Comparison of ENCODE assay signal across 8 cellular contexts in the genomic region with DNA sequence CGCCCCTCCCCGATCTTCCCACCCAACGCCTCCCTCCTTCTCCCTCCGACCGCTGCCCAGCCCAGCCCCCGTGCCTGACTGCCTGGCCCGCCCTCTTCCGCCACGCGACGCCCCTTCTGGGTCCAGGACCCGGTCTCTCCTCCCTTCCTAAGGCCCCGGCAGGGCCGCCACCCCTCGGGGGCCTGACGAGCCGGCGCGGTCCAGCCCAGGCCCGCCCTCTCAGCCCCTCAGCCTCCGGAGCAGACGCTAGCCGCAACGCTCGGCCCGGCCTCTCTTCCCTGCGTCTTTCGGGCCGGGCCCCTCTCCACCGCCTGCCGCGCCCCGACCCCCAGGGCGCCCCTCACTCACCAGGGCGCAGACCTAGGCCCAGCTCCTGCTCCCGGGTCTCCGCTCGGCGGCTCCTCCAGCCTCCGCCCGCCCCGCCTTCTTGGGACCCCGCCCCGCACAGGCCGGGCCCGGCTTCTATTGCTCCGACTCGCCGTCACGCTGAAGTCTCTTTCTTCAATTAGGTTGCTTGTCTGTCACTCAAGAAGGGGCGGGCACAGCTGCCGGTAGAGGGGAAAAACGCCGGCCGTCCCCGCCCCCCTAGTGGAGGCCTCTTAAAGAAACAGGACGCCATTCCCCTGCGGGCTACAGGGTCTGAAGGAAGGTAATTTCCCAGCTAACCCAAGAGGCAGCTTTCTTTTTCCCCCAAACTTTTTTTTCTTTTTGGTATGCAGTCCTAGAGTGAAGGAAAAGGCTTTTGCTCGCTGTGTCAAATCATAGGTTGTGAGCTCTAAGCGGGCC. TPM values are rescaled to one million over a fixed set of nuclear protein-coding genes. Genes with fewer than 3 reads are reported as not detected.
DNase-seq lines count a peak whose midpoint lies in the region; ATAC-seq, FAIRE-seq and TF ChIP-seq lines count a peak whose summit lies in the region.

A gene with protein sequence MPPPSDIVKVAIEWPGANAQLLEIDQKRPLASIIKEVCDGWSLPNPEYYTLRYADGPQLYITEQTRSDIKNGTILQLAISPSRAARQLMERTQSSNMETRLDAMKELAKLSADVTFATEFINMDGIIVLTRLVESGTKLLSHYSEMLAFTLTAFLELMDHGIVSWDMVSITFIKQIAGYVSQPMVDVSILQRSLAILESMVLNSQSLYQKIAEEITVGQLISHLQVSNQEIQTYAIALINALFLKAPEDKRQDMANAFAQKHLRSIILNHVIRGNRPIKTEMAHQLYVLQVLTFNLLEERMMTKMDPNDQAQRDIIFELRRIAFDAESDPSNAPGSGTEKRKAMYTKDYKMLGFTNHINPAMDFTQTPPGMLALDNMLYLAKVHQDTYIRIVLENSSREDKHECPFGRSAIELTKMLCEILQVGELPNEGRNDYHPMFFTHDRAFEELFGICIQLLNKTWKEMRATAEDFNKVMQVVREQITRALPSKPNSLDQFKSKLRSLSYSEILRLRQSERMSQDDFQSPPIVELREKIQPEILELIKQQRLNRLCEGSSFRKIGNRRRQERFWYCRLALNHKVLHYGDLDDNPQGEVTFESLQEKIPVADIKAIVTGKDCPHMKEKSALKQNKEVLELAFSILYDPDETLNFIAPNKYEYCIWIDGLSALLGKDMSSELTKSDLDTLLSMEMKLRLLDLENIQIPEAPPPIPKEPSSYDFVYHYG (minus strand): TSS at position 416 of the 786 bp plus-strand sequence. CDS start 12,133 bp downstream, outside the sequence.

- H3K27me3 ChIP-seq in HUES64 (ENCODE audit: insufficient read depth, low read length) = peaks cover 2% of the 10 kb centered on the region; the same call in 1 of the 2 replicates
- no peaks in the 10 kb centered on the region for H3K27me3 ChIP-seq in OCI-LY1 (ENCODE audit: insufficient read depth, low read length)
- peaks cover 2 to 6% of the 10 kb centered on the region in 2 experiments for H3K27me3 ChIP-seq in endothelial cell of umbilical vein (ENCODE audit: control insufficient read depth in 2 of 2, insufficient read depth in 2 of 2, low read length in 2 of 2)
- no peaks in the 10 kb centered on the region for H3K27me3 ChIP-seq in mononuclear cell (ENCODE audit: insufficient read depth, low read length)

- POLR2A ChIA-PET in endothelial cell of umbilical vein (lab: Charles Lee) = interaction anchor here (1.3 kb wide), 1 partner anchor 42 kb away, joined by 9 read pairs; no protein-coding TSS in a partner anchor

- no peaks in the 10 kb centered on the region for H3K9me1 ChIP-seq in endothelial cell of umbilical vein (replicated peaks; ENCODE audit: control insufficient read depth, extremely low read depth, insufficient read depth, low read length)

- H3K4me3 ChIP-seq in HUES64 (ENCODE audit: low read length) (peak within 1 kb of the TSS; percentile 92), OCI-LY1 (ENCODE audit: low read depth, low read length, poor library complexity, severe bottlenecking) (peak within 1 kb of the TSS; percentile 73), endothelial cell of umbilical vein (replicated peaks in 1 of 3; ENCODE audit: insufficient read depth in 1 of 3, low read depth in 1 of 3, low read length in 3 of 3) (peak within 1 kb of the TSS; percentile 69 to 81 (median 75)), mononuclear cell (ENCODE audit: low read length) (peak within 1 kb of the TSS; percentile 90)

- peak within 1 kb of the TSS; percentile 6 for H3K27ac Mint-ChIP-seq in Calu3 (ENCODE audit: unreplicated experiment)

- H3K27ac ChIP-seq in HUES64 (ENCODE audit: low read depth, low read length) = peak within 1 kb of the TSS; percentile 85
- H3K27ac ChIP-seq in OCI-LY1 (ENCODE audit: low read depth, low read length, poor library complexity, severe bottlenecking) = no peak within 1 kb of the TSS
- peak within 1 kb of the TSS; percentile 36 for H3K27ac ChIP-seq in endothelial cell of umbilical vein (ENCODE audit: insufficient read depth, low read depth, low read length)

- H3K4me2 ChIP-seq in OCI-LY1 (ENCODE audit: low read length) (peak within 1 kb of the TSS; percentile 87), endothelial cell of umbilical vein (ENCODE audit: insufficient read depth, low read length) (peak within 1 kb of the TSS; percentile 83)

- no peak for TF ChIP-seq POLR2A in endothelial cell of umbilical vein (IDR thresholded peaks at IDR 0.05; ENCODE audit: low read depth, low read length)

- FAIRE-seq in endothelial cell of umbilical vein (lab: Jason Lieb, UNC) = peak; percentile 96

- intact Hi-C loops in Calu3 (cut with micrococcal nuclease; ENCODE audit: unreplicated experiment) (no loop called here), endothelial cell of umbilical vein (cut with micrococcal nuclease) (loop anchor here (1.0 to 2.0 kb wide), 2 partner anchors 42 to 282 kb away; a partner anchor contains a TSS)

- no peaks in the 10 kb centered on the region for H3F3A ChIP-seq in OCI-LY1 (ENCODE audit: insufficient read depth, low read length)

- no peaks in the 10 kb centered on the region for H3K9me2 ChIP-seq in OCI-LY1 (ENCODE audit: low read depth, low read length)

- H4K20me1 ChIP-seq in OCI-LY1 (ENCODE audit: insufficient read depth, low read length) (no peaks in the 10 kb centered on the region), endothelial cell of umbilical vein (replicated peaks; ENCODE audit: control insufficient read depth, extremely low read depth, insufficient read depth, low read length) (no peaks in the 10 kb centered on the region)

- H3K79me2 ChIP-seq in OCI-LY1 (ENCODE audit: insufficient read depth, low read length) (no peaks in the 10 kb centered on the region), endothelial cell of umbilical vein (ENCODE audit: control insufficient read depth, insufficient read depth, low read length) (peaks cover 14% of the 10 kb centered on the region)

- peaks cover 36% of the 10 kb centered on the region for H3K4me1 Mint-ChIP-seq in Calu3 (ENCODE audit: low read depth, unreplicated experiment)

- peak; percentile 55 for TF ChIP-seq CTCF in Calu3 (IDR thresholded peaks at IDR 0.05; ENCODE audit: unreplicated experiment)
- no peak for TF ChIP-seq CTCF in OCI-LY1 (IDR thresholded peaks at IDR 0.05; ENCODE audit: low read length)
- TF ChIP-seq CTCF in endothelial cell of umbilical vein (IDR thresholded peaks at IDR 0.05; ENCODE audit: extremely low read depth in 1 of 2, insufficient read depth in 1 of 2, low read depth in 1 of 2, low read length in 2 of 2) = peak in 1 of 2 donors; percentile 9

- H3K36me3 ChIP-seq in HUES64 (ENCODE audit: insufficient read depth, low read length) (peaks cover 4% of the 10 kb centered on the region; the same call in 1 of the 2 replicates), OCI-LY1 (ENCODE audit: insufficient read depth, low read length) (no peaks in the 10 kb centered on the region), endothelial cell of umbilical vein (ENCODE audit: control insufficient read depth in 2 of 2, extremely low read depth in 1 of 2, insufficient read depth in 2 of 2, low read length in 2 of 2) (no peaks in the 10 kb centered on the region)

- no peaks in the 10 kb centered on the region for H3K9me3 Mint-ChIP-seq in Calu3 (ENCODE audit: low read depth, unreplicated experiment)

- BruUV-seq in Calu3 (replicated peaks; lab: Mats Ljungman, UMichigan) (no TSS peak), endothelial cell of umbilical vein (replicated peaks; lab: Mats Ljungman, UMichigan) (no TSS peak)

- H3K9me3 ChIP-seq in HUES64 (ENCODE audit: insufficient read depth, low read depth, low read length) (no peaks in the 10 kb centered on the region), OCI-LY1 (ENCODE audit: low read length) (no peaks in the 10 kb centered on the region), endothelial cell of umbilical vein (replicated peaks; ENCODE audit: control insufficient read depth, insufficient read depth, low read length) (no peaks in the 10 kb centered on the region), mononuclear cell (ENCODE audit: low read depth, low read length) (no peaks in the 10 kb centered on the region)

- H3K36me3 Mint-ChIP-seq in Calu3 (ENCODE audit: insufficient read depth, unreplicated experiment) = peaks cover 23% of the 10 kb centered on the region

- dilution Hi-C loops in endothelial cell of umbilical vein (cut with MboI; ENCODE audit: extremely low pct_ligation_motif_present, low sequenced_read_pairs) = no loop called here

- ATAC-seq in GM21447 (IDR thresholded peaks at IDR 0.05; ENCODE audit: unreplicated experiment) = peak; percentile 87

- H2AFZ ChIP-seq in OCI-LY1 (ENCODE audit: low read length) (no peak within 1 kb of the TSS), endothelial cell of umbilical vein (ENCODE audit: low read depth, low read length) (peak within 1 kb of the TSS; percentile 95)

- H3K4me1 ChIP-seq in HUES64 (ENCODE audit: insufficient read depth, low read length) (peaks cover 18% of the 10 kb centered on the region; the same call in 1 of the 2 replicates), OCI-LY1 (ENCODE audit: insufficient read depth, low read length, severe bottlenecking) (peaks cover 24% of the 10 kb centered on the region), endothelial cell of umbilical vein (ENCODE audit: control insufficient read depth, extremely low read depth, insufficient read depth, low read length) (peaks cover 17% of the 10 kb centered on the region), mononuclear cell (ENCODE audit: insufficient read depth, low read length) (peaks cover 58% of the 10 kb centered on the region)

- DNase-seq in Calu3 (peak; percentile 99), endothelial cell of umbilical vein (ENCODE audit: low read depth, low spot score) (peak; percentile 97)
- peak; percentile 94 for DNase-seq in activated CD8-positive, alpha-beta memory T cell treated with anti-CD3 and anti-CD28 coated beads, Interleukin-2, amount 50 U/mL, for 48 hours
- DNase-seq in stimulated activated CD8-positive, alpha-beta memory T cell treated with anti-CD3 and anti-CD28 coated beads, Interleukin-4, amount 100 ng/mL, for 1 hour (ENCODE audit: low read depth in 2 of 2, low spot score in 1 of 2) = peak; percentile 91 to 92

- H3K27me3 Mint-ChIP-seq in Calu3 (ENCODE audit: unreplicated experiment) = peaks cover 27% of the 10 kb centered on the region

- WGBS in HUES64 = under 1% methylated on average over 60 of the region's 60 CpGs

- CTCF ChIA-PET in Calu3 (lab: Charles Lee) = interaction anchor here (0.6 to 2.5 kb wide), 11 partner anchors 32 to 718 kb away, joined by 3 to 10 read pairs (median 3); no protein-coding TSS in a partner anchor
- CTCF ChIA-PET in endothelial cell of umbilical vein (lab: Charles Lee) = interaction anchor here (0.7 to 3.7 kb wide), 7 partner anchors 12 to 1095 kb away, joined by 3 to 32 read pairs (median 5); no protein-coding TSS in a partner anchor

- H3K9ac ChIP-seq in HUES64 (ENCODE audit: low read depth, low read length) (peak within 1 kb of the TSS; percentile 86), OCI-LY1 (ENCODE audit: low read length) (peak within 1 kb of the TSS; percentile 62), endothelial cell of umbilical vein (replicated peaks; ENCODE audit: extremely low read depth, insufficient read depth, low read length) (peak within 1 kb of the TSS; percentile 51)

- peak within 1 kb of the TSS; percentile 89 for H3K4me3 Mint-ChIP-seq in Calu3 (ENCODE audit: low read depth, unreplicated experiment)

RNA-seq across cellular contexts. Expression of the gene that starts here (rescaled TPM):
- total RNA-seq in Calu3 (2022) (42.2 and 51.6 TPM in 2 replicates), endothelial cell of umbilical vein (42.1 and 43.5 TPM in 2 replicates), mononuclear cell (59.9 TPM)
- 24.0 TPM for polyA plus RNA-seq in HUES64 (2013, experiment 1 of 2)
- polyA plus RNA-seq in HUES64 (2013, experiment 2 of 2) = 26.3 TPM
- 35.1 and 38.0 TPM in 2 replicates for polyA plus RNA-seq in endothelial cell of umbilical vein
- polyA plus RNA-seq in endothelial cell of umbilical vein (2011; cell fraction: cytosol; rRNA removed) = 28.6 and 33.9 TPM in 2 replicates
- polyA plus RNA-seq in endothelial cell of umbilical vein (2011; cell fraction: nucleus; rRNA removed) = 51.3 and 64.4 TPM in 2 replicates
- 30.6 and 31.2 TPM in 2 replicates for polyA plus RNA-seq in endothelial cell of umbilical vein (2012)
- polyA minus RNA-seq in endothelial cell of umbilical vein = 51.8 and 74.7 TPM in 2 replicates
- polyA minus RNA-seq in endothelial cell of umbilical vein (2011; cell fraction: cytosol; rRNA and poly(A)+ RNA removed) = 13.0 TPM
- 18.6 and 30.7 TPM in 2 replicates for polyA minus RNA-seq in endothelial cell of umbilical vein (2011; cell fraction: nucleus; rRNA and poly(A)+ RNA removed)
